ENCODE assay signal across 8 cellular contexts in the genomic region with DNA sequence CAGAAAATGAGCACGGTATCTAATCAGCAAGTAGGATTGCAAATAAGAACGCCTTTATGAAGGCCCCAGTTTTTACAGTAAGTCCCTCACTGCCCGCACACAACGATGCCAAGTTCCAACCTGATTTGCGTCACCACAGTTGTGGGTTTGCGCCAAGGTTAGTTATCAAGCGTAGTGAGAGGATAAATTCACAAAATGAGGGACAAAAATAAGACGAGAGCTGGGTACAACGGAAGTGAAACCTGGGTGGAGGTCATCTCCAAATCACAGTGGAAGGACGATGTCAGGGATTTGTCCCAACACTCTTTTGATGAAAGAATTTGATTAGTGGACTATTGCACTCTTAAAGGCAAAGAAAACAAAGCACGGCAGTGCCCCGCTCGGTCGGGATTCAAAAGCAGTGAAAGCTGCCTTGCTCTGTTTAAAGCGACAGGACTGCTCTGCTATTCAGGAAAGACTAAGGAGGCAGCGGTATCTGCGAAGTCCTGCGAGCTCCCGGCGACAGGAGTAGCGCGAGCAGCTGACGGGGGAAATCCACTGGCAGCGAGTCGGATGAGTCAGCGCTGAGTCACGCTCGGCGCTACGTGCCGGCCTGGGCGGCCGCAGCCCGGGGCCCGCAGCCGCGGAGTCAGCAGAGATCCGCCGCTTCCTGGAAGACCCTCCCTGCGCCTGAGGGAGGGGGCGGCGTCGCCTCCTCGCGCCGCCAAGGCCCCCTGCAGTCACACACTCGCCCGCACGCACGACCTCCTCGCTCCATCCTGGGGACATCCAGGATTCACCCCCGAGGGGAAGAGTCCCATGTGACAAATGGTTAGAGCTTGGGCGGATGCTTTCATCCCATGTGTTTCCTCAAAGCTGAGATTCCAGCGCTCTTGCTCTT.
A peak's percentile ranks its signal among the peaks of the same experiment; 100 is the strongest.
DNase-seq lines count a peak whose midpoint lies in the region; ATAC-seq and TF ChIP-seq lines count a peak whose summit lies in the region.

No MANE protein-coding gene starts in this region.

- in situ Hi-C loops in HAP-1 (cut with MboI; ENCODE audit: low sequenced_read_pairs): no loop called here

- peaks cover 17% of the 10 kb centered on the region for H3F3A ChIP-seq in MM.1S (ENCODE audit: insufficient read depth, low read length)

- H3K27ac ChIP-seq in MM.1S (ENCODE audit: low read length): peak overlapping the region; percentile 90
- H3K27ac ChIP-seq in SK-N-MC: 0 out of 2 replicates have a peak overlapping the region, but pooled peaks have one; percentile 4
- H3K27ac ChIP-seq in osteoblast (ENCODE audit: low read depth, low read length): peak overlapping the region; percentile 100
- H3K27ac ChIP-seq in thoracic aorta: peak overlapping the region; percentile 86 to 96

- H3K27me3 ChIP-seq in HAP-1 (ENCODE audit: low read depth) (no peaks in the 10 kb centered on the region), MM.1S (replicated peaks; ENCODE audit: insufficient read depth, low read length) (no peaks in the 10 kb centered on the region), osteoblast (ENCODE audit: insufficient read depth, low read length) (no peaks in the 10 kb centered on the region), thoracic aorta (replicated peaks; ENCODE audit: insufficient read depth) (no peaks in the 10 kb centered on the region)

- H3K4me3 ChIP-seq in HAP-1 (peak overlapping the region; percentile 31), MM.1S (ENCODE audit: low read length) (peak overlapping the region; percentile 57), SK-N-MC (peak overlapping the region; percentile 80), osteoblast (ENCODE audit: insufficient read depth, low read length) (peak overlapping the region; percentile 76), thoracic aorta (peak overlapping the region; percentile 85)

- H3K9ac ChIP-seq in MM.1S (ENCODE audit: low read length) (peak overlapping the region; percentile 72), SK-N-MC (ENCODE audit: insufficient read length) (peak overlapping the region; percentile 58)

- H4K20me1 ChIP-seq in MM.1S (ENCODE audit: insufficient read depth, low read length): no peaks in the 10 kb centered on the region
- no peaks in the 10 kb centered on the region for H4K20me1 ChIP-seq in osteoblast (ENCODE audit: insufficient read depth, low read length)

- H3K4me2 ChIP-seq in MM.1S (ENCODE audit: low read depth, low read length): peak overlapping the region; percentile 71
- H3K4me2 ChIP-seq in osteoblast (ENCODE audit: insufficient read depth, low read length): peak overlapping the region; percentile 99

- H3K4me1 ChIP-seq in HAP-1 (peaks cover 15% of the 10 kb centered on the region), MM.1S (ENCODE audit: low read length) (peaks cover 9% of the 10 kb centered on the region; the same call in 1 of the 2 replicates), osteoblast (ENCODE audit: insufficient read depth, low read length) (peaks cover 41% of the 10 kb centered on the region), thoracic aorta (ENCODE audit: control insufficient read depth in 1 of 2, low read depth in 2 of 2) (peaks cover 0 to 21% of the 10 kb centered on the region in 2 donors)

- peaks cover 10% of the 10 kb centered on the region for H3K9me3 Mint-ChIP-seq in activated naive CD8-positive, alpha-beta T cell (ENCODE audit: low read depth)
- H3K9me3 Mint-ChIP-seq in glutamatergic neuron (ENCODE audit: unreplicated experiment): peaks cover 15% of the 10 kb centered on the region

- H3K9me3 ChIP-seq in HAP-1 (no peaks in the 10 kb centered on the region), MM.1S (replicated peaks; ENCODE audit: insufficient read depth, low read length) (no peaks in the 10 kb centered on the region), SK-N-MC (ENCODE audit: low read depth, low read length) (no peaks in the 10 kb centered on the region), osteoblast (ENCODE audit: low read depth, low read length) (no peaks in the 10 kb centered on the region), thoracic aorta (no peaks in the 10 kb centered on the region)

- H3K4me1 Mint-ChIP-seq in activated naive CD8-positive, alpha-beta T cell (ENCODE audit: low read depth): peaks cover 50% of the 10 kb centered on the region
- H3K4me1 Mint-ChIP-seq in glutamatergic neuron (ENCODE audit: low read depth, unreplicated experiment): peaks cover 9% of the 10 kb centered on the region

- DNase-seq in GDM1 (lab: John Stamatoyannopoulos, UW): peak; percentile 77
- DNase-seq in HAP-1 (ENCODE audit: low spot score in 2 of 2): peak; percentile 83 to 89
- DNase-seq in MM.1S: peak; percentile 93
- DNase-seq in SK-N-MC (ENCODE audit: low read depth, low spot score): peak; percentile 55
- peak; percentile 91 for DNase-seq in glutamatergic neuron
- peak; percentile 92 for DNase-seq in osteoblast (ENCODE audit: insufficient read length, low spot score, missing footprints)
- DNase-seq in thoracic aorta (ENCODE audit: low spot score): peak; percentile 81

- H3K27ac Mint-ChIP-seq in activated naive CD8-positive, alpha-beta T cell: peak overlapping the region; percentile 94
- peak overlapping the region; percentile 98 for H3K27ac Mint-ChIP-seq in glutamatergic neuron (ENCODE audit: unreplicated experiment)

- peak; percentile 96 for ATAC-seq in thoracic aorta (ENCODE audit: insufficient number of reproducible peaks, low FRiP score, low read depth)

- TF ChIP-seq CTCF in MM.1S (IDR thresholded peaks at IDR 0.05; ENCODE audit: low read length): no peak
- TF ChIP-seq CTCF in glutamatergic neuron (IDR thresholded peaks at IDR 0.05; ENCODE audit: partially characterized antibody, unreplicated experiment): no peak
- no peak for TF ChIP-seq CTCF in osteoblast (IDR thresholded peaks at IDR 0.05; ENCODE audit: extremely low read depth, low read depth, low read length)
- TF ChIP-seq CTCF in thoracic aorta (IDR thresholded peaks at IDR 0.05): no peak

- H3K36me3 ChIP-seq in HAP-1 (replicated peaks): no peaks in the 10 kb centered on the region
- H3K36me3 ChIP-seq in MM.1S (replicated peaks; ENCODE audit: insufficient read depth, low read length): no peaks in the 10 kb centered on the region
- no peaks in the 10 kb centered on the region for H3K36me3 ChIP-seq in SK-N-MC (ENCODE audit: insufficient read depth, low read length)
- no peaks in the 10 kb centered on the region for H3K36me3 ChIP-seq in osteoblast (ENCODE audit: insufficient read depth, low read length)
- H3K36me3 ChIP-seq in thoracic aorta: no peaks in the 10 kb centered on the region

- peak overlapping the region; percentile 94 for H3K4me3 Mint-ChIP-seq in activated naive CD8-positive, alpha-beta T cell
- H3K4me3 Mint-ChIP-seq in glutamatergic neuron (ENCODE audit: unreplicated experiment): peak overlapping the region; percentile 100

- H3K9me2 ChIP-seq in MM.1S (replicated peaks; ENCODE audit: insufficient read depth, low read length): no peaks in the 10 kb centered on the region

- no peaks in the 10 kb centered on the region for H3K27me3 Mint-ChIP-seq in activated naive CD8-positive, alpha-beta T cell
- peaks cover 6% of the 10 kb centered on the region for H3K27me3 Mint-ChIP-seq in glutamatergic neuron (ENCODE audit: unreplicated experiment)

- H3K79me2 ChIP-seq in MM.1S (ENCODE audit: low read length): no peaks in the 10 kb centered on the region
- no peaks in the 10 kb centered on the region for H3K79me2 ChIP-seq in osteoblast (ENCODE audit: insufficient read depth, low read length)

- H2AFZ ChIP-seq in MM.1S (ENCODE audit: low read length) (peak overlapping the region; percentile 81), osteoblast (ENCODE audit: low read length) (peak overlapping the region; percentile 91)

- H3K36me3 Mint-ChIP-seq in activated naive CD8-positive, alpha-beta T cell: peaks cover 4% of the 10 kb centered on the region
- H3K36me3 Mint-ChIP-seq in glutamatergic neuron (ENCODE audit: unreplicated experiment): peaks cover 8% of the 10 kb centered on the region

Comparison
In these comparisons a context has a peak if more than half of its experiments do, and no peak if none do; other contexts are left out.
1. Peak in every context shown above with its lines: DNase-seq, ATAC-seq, H3K4me3 ChIP-seq and H3K27ac ChIP-seq.
2. H3K4me3 ChIP-seq: peak in every context shown above with its lines; median percentile 85 in thoracic aorta; 80 in SK-N-MC; 76 in osteoblast; 57 in MM.1S; 31 in HAP-1.
3. H3K27ac ChIP-seq: peak in every context shown above with its lines; median percentile 100 in osteoblast; 91 in thoracic aorta; 90 in MM.1S; 4 in SK-N-MC.